ENCODE assay signal across 24 cellular contexts in the genomic region with DNA sequence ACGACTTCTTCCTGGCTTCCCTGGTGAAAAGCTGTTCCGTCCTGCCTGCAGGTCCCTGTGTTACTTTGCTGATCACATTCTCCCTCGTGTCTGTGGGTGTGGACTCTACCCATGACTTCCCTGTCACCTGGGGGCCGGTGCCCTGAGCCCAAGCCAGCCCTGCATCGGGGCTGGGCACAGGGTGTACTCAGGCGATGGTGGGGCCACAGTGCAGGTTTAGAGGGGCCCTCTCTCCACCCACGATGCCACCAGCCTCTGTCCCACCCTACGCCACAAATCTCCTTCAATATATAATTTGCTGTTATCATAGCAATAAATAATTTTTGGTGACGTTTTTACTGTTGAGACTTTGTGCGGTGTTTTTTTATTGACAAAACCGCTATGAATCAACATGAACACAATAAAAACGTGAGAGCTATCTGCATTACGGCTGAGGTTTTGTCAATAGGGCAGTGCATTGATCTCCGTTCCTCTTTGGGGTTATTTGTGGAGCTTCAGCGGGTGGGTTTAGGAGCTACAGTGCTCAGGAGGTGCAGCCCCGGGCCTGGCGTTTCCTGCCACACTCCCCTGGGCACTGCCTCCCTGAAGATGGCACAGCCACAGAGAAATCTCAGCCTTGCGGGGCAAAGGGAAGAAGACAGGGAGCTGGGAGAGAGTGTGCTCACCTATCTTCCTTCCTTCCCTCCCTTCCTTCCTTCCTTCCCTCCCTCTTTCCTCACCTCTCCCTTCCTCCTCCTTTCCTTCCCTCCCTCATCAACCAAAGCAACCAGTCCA.
A peak's percentile ranks its signal among the peaks of the same experiment; 100 is the strongest.
DNase-seq lines count a peak whose midpoint lies in the region; ATAC-seq and TF ChIP-seq lines count a peak whose summit lies in the region.
"Had no signal": no experiment of that assay in that cellular context is flagged by ENCODE, and none has a peak within 500 bp of the region (broad histone marks: within the 10 kb centered on the region; RNA-seq: fewer than 3 reads in every experiment).

No MANE protein-coding gene starts in this region.

- peaks cover 8% of the 10 kb centered on the region for H3K9me3 Mint-ChIP-seq in neural crest cell
- H3K9me3 Mint-ChIP-seq: CD4-positive, alpha-beta T cell had no signal

- no peaks in the 10 kb centered on the region for H3K27me3 Mint-ChIP-seq in neural crest cell (ENCODE audit: low read depth)
- H3K27me3 Mint-ChIP-seq: CD4-positive, alpha-beta T cell had no signal

- ATAC-seq in Right ventricle myocardium inferior (no peak), GM19397 (IDR thresholded peaks at IDR 0.05; ENCODE audit: unreplicated experiment) (no peak), HG03354 (IDR thresholded peaks at IDR 0.05; ENCODE audit: poor library complexity, severe bottlenecking, unreplicated experiment) (no peak), GM21528 (IDR thresholded peaks at IDR 0.05; ENCODE audit: low FRiP score, unreplicated experiment) (no peak)

- peaks cover 5% of the 10 kb centered on the region for H3K36me3 Mint-ChIP-seq in neural crest cell (ENCODE audit: low read depth)
- H3K36me3 Mint-ChIP-seq: IgD-negative memory B cell had no signal

- no peaks in the 10 kb centered on the region for H3K27me3 ChIP-seq in right atrium auricular region

- no peaks in the 10 kb centered on the region for H3K4me1 ChIP-seq in right atrium auricular region
- H3K4me1 ChIP-seq: A549 had no signal

- peaks cover 13% of the 10 kb centered on the region for H3K4me1 Mint-ChIP-seq in neural crest cell
- H3K4me1 Mint-ChIP-seq: B cell, IgD-negative memory B cell had no signal

- H3K27ac ChIP-seq in right atrium auricular region: no peak overlapping the region
- H3K27ac ChIP-seq in substantia nigra (ENCODE audit: low read depth, low read length, poor library complexity, severe bottlenecking): no peak overlapping the region
- H3K27ac ChIP-seq: A549, RWPE1 had no signal

- intact Hi-C loops in Right ventricle myocardium inferior (cut with DNase I): no loop called here

- peak; percentile 23 for DNase-seq in right atrium auricular region (ENCODE audit: low spot score)
- no peak for DNase-seq in Right ventricle myocardium inferior (ENCODE audit: missing footprints)
- peak; percentile 21 for DNase-seq in HEK293T (ENCODE audit: extremely low spot score)
- DNase-seq in neural crest cell (ENCODE audit: low read depth, low spot score): no peak
- DNase-seq in substantia nigra (lab: John Stamatoyannopoulos, UW): no peak
- DNase-seq: CD4-positive, alpha-beta T cell; COR-L47; DMS 273 treated with DMSO at 0.1 percent for 48 hours; DMS79 treated with DMSO at 0.1 percent for 48 hours; HCEC 1CT; NCI-H1105; NCI-H146; NCI-H2029; NCI-H226; NCI-H524; NCI-H774; NK-92 treated with Interleukin-12 subunit alpha and Interleukin-12 subunit beta, amount 100 ng/mL, for 24 hours had no signal

- TF ChIP-seq CTCF in right atrium auricular region (IDR thresholded peaks at IDR 0.05) (no peak), neural crest cell (conservative IDR thresholded peaks at IDR 0.05) (no peak)

- POLR2A ChIA-PET in HEK293T (lab: Yijun Ruan, JAX): no interaction called here

- no peak overlapping the region for H3K4me3 Mint-ChIP-seq in neural crest cell
- H3K4me3 Mint-ChIP-seq: B cell; CD4-positive, alpha-beta T cell; IgD-negative memory B cell had no signal

- H3K36me3 ChIP-seq in right atrium auricular region: no peaks in the 10 kb centered on the region

- peak overlapping the region; percentile 83 for H3K27ac Mint-ChIP-seq in neural crest cell (ENCODE audit: unreplicated experiment)
- H3K27ac Mint-ChIP-seq: B cell; CD4-positive, alpha-beta T cell had no signal

- CTCF ChIA-PET in HEK293T (lab: Yijun Ruan, JAX): no interaction called here

- no peaks in the 10 kb centered on the region for H3K9me3 ChIP-seq in right atrium auricular region
- H3K9me3 ChIP-seq: A549 had no signal

- no peak overlapping the region for H3K4me3 ChIP-seq in right atrium auricular region
- H3K4me3 ChIP-seq: A549 had no signal

TF ChIP-seq in HEK293T, 16 proteins besides CTCF, POLR2A, EP300 and RAD21:
- no peak for TF ChIP-seq ELF4 (IDR thresholded peaks at IDR 0.05)
- TF ChIP-seq, protein P1, sequence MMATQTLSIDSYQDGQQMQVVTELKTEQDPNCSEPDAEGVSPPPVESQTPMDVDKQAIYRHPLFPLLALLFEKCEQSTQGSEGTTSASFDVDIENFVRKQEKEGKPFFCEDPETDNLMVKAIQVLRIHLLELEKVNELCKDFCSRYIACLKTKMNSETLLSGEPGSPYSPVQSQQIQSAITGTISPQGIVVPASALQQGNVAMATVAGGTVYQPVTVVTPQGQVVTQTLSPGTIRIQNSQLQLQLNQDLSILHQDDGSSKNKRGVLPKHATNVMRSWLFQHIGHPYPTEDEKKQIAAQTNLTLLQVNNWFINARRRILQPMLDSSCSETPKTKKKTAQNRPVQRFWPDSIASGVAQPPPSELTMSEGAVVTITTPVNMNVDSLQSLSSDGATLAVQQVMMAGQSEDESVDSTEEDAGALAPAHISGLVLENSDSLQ (IDR thresholded peaks at IDR 0.05): peak; percentile 91

Comparison
In these comparisons a context has a peak if more than half of its experiments do, and no peak if none do; other contexts are left out.
1. DNase-seq: peak in right atrium auricular region (single experiment) and HEK293T (single experiment); none in Right ventricle myocardium inferior (single experiment), neural crest cell (single experiment) and substantia nigra (0 of 49).